11 cellular contexts compared by ENCODE assay signal in genomic region chr10:3439183-3439582, GRCh38.
"Had no signal": no experiment of that assay in that cellular context is flagged by ENCODE, and none has a peak within 500 bp of the region (broad histone marks: within the 10 kb centered on the region; RNA-seq: fewer than 3 reads in every experiment).

No MANE protein-coding gene starts in this region.

- H3K36me3 ChIP-seq: HAP-1 had no signal

- H3K4me1 Mint-ChIP-seq: GM23338 had no signal

- H3K9ac ChIP-seq: GM23248 had no signal

- H3K4me3 Mint-ChIP-seq: GM23338, H9, HFFc6 had no signal

- ATAC-seq: GM23338, HCT116 had no signal

- H3K27ac Mint-ChIP-seq: GM23338, H9, HFFc6 had no signal

- H2AFZ ChIP-seq: GM23248, GM23338 had no signal

- H3K4me2 ChIP-seq: GM23338 had no signal

- DNase-seq: GM23248, GOT3, H7, H9, HCEC 1CT, HFFc6 had no signal

- H3K27ac ChIP-seq: GM23248 had no signal

- H3K4me1 ChIP-seq: HAP-1 had no signal

- FAIRE-seq: H1, H54 had no signal

- H3K4me3 ChIP-seq: GM23248, GM23338, HAP-1 had no signal

- H3K9me3 ChIP-seq: HAP-1 had no signal

- H3K9me3 Mint-ChIP-seq: HFFc6 had no signal
